In genomic region chr12:88638956-88639355, GRCh38 we compare ENCODE assay signal across 9 cellular contexts. TPM values are rescaled to one million over a fixed set of nuclear protein-coding genes. Genes with fewer than 3 reads are reported as not detected.
A peak's percentile ranks its signal among the peaks of the same experiment; 100 is the strongest.
DNase-seq lines count a peak whose midpoint lies in the region; ATAC-seq, FAIRE-seq and TF ChIP-seq lines count a peak whose summit lies in the region.
"Had no signal": no experiment of that assay in that cellular context is flagged by ENCODE, and none has a peak within 500 bp of the region (broad histone marks: within the 10 kb centered on the region; RNA-seq: fewer than 3 reads in every experiment).

No MANE protein-coding gene starts in this region.

- TF ChIP-seq POLR2A in endothelial cell of umbilical vein (IDR thresholded peaks at IDR 0.05; ENCODE audit: low read depth, low read length) (no peak), vagina (IDR thresholded peaks at IDR 0.05) (no peak)

- intact Hi-C loops in Right ventricle myocardium inferior (cut with DNase I), result no loop called here
- intact Hi-C loops in endothelial cell of umbilical vein (cut with micrococcal nuclease), result loop anchor here (1.0 to 10.0 kb wide), 3 partner anchors 60 to 886 kb away; partner anchors contain the start of genes GALNT4 and POC1B
- intact Hi-C loops in vagina (cut with DNase I), result no loop called here

- DNase-seq in Right ventricle myocardium inferior (ENCODE audit: missing footprints), result no peak
- no peak for DNase-seq in right atrium auricular region (ENCODE audit: low spot score)
- DNase-seq in endothelial cell of umbilical vein (ENCODE audit: low read depth, low spot score), result peak; percentile 60
- no peak for DNase-seq in vagina (ENCODE audit: extremely low spot score in 2 of 2)
- no peak for DNase-seq in NCI-H1105 (lab: John Stamatoyannopoulos, UW)
- DNase-seq in NCI-H82 treated with DMSO at 0.1 percent for 48 hours (lab: John Stamatoyannopoulos, UW; ENCODE audit: unreplicated experiment), result no peak

- dilution Hi-C loops in endothelial cell of umbilical vein (cut with MboI; ENCODE audit: extremely low pct_ligation_motif_present, low sequenced_read_pairs), result no loop called here

- H3K79me2 ChIP-seq in endothelial cell of umbilical vein (ENCODE audit: control insufficient read depth, insufficient read depth, low read length), result no peaks in the 10 kb centered on the region

- no peaks in the 10 kb centered on the region for H3K27me3 ChIP-seq in right atrium auricular region
- no peaks in the 10 kb centered on the region for H3K27me3 ChIP-seq in endothelial cell of umbilical vein (ENCODE audit: control insufficient read depth in 2 of 2, insufficient read depth in 2 of 2, low read length in 2 of 2)
- no peaks in the 10 kb centered on the region for H3K27me3 ChIP-seq in muscle layer of colon (ENCODE audit: control insufficient read depth in 1 of 2, insufficient read depth in 2 of 2, low read length in 2 of 2)
- no peaks in the 10 kb centered on the region for H3K27me3 ChIP-seq in vagina

- CTCF ChIA-PET in endothelial cell of umbilical vein (lab: Charles Lee), result interaction anchor here (1.1 to 3.0 kb wide), 8 partner anchors 11 to 355 kb away, joined by 3 to 32 read pairs (median 3); no protein-coding TSS in a partner anchor

- peak overlapping the region; percentile 72 for H2AFZ ChIP-seq in endothelial cell of umbilical vein (ENCODE audit: low read depth, low read length)

- no peaks in the 10 kb centered on the region for H3K36me3 ChIP-seq in right atrium auricular region
- no peaks in the 10 kb centered on the region for H3K36me3 ChIP-seq in endothelial cell of umbilical vein (ENCODE audit: control insufficient read depth in 2 of 2, extremely low read depth in 1 of 2, insufficient read depth in 2 of 2, low read length in 2 of 2)
- no peaks in the 10 kb centered on the region for H3K36me3 ChIP-seq in muscle layer of colon (ENCODE audit: insufficient read depth, low read length)
- H3K36me3 ChIP-seq in vagina, result no peaks in the 10 kb centered on the region

- H3K9me1 ChIP-seq in endothelial cell of umbilical vein (replicated peaks; ENCODE audit: control insufficient read depth, extremely low read depth, insufficient read depth, low read length), result no peaks in the 10 kb centered on the region

- TF ChIP-seq CTCF in right atrium auricular region (IDR thresholded peaks at IDR 0.05) (no peak), endothelial cell of umbilical vein (IDR thresholded peaks at IDR 0.05; ENCODE audit: extremely low read depth in 1 of 2, insufficient read depth in 1 of 2, low read depth in 1 of 2, low read length in 2 of 2) (no peak), vagina (IDR thresholded peaks at IDR 0.05) (no peak)

- BruUV-seq in endothelial cell of umbilical vein (replicated peaks; lab: Mats Ljungman, UMichigan), result no TSS peak

- ATAC-seq in Right ventricle myocardium inferior (peak; percentile 68), GM19328 (IDR thresholded peaks at IDR 0.05; ENCODE audit: unreplicated experiment) (no peak)

- POLR2A ChIA-PET in endothelial cell of umbilical vein (lab: Charles Lee), result interaction anchor here (0.6 to 1.0 kb wide), 2 partner anchors 59 to 167 kb away, joined by 4 to 5 read pairs; partner anchors contain the start of gene KITLG

- H3K27ac ChIP-seq in right atrium auricular region (peak overlapping the region in 1 of 2 donors; percentile 47), endothelial cell of umbilical vein (ENCODE audit: insufficient read depth, low read depth, low read length) (peak overlapping the region; percentile 59), muscle layer of colon (ENCODE audit: low read depth, low read length) (peak overlapping the region; percentile 7), vagina (peak overlapping the region; percentile 6)

- H3K4me1 ChIP-seq in right atrium auricular region (peaks cover 0 to 11% of the 10 kb centered on the region in 2 donors), endothelial cell of umbilical vein (ENCODE audit: control insufficient read depth, extremely low read depth, insufficient read depth, low read length) (peaks cover 16% of the 10 kb centered on the region), muscle layer of colon (ENCODE audit: insufficient read depth, low read length) (peaks cover 14% of the 10 kb centered on the region), vagina (peaks cover 6% of the 10 kb centered on the region)

- H3K4me2 ChIP-seq in endothelial cell of umbilical vein (ENCODE audit: insufficient read depth, low read length), result peak overlapping the region; percentile 91

- H4K20me1 ChIP-seq in endothelial cell of umbilical vein (replicated peaks; ENCODE audit: control insufficient read depth, extremely low read depth, insufficient read depth, low read length), result no peaks in the 10 kb centered on the region

- peak; percentile 44 for FAIRE-seq in endothelial cell of umbilical vein (lab: Jason Lieb, UNC)
- FAIRE-seq: TTC549 had no signal

- no peaks in the 10 kb centered on the region for H3K9me3 ChIP-seq in right atrium auricular region
- no peaks in the 10 kb centered on the region for H3K9me3 ChIP-seq in endothelial cell of umbilical vein (replicated peaks; ENCODE audit: control insufficient read depth, insufficient read depth, low read length)
- no peaks in the 10 kb centered on the region for H3K9me3 ChIP-seq in muscle layer of colon (ENCODE audit: low read length)
- no peaks in the 10 kb centered on the region for H3K9me3 ChIP-seq in vagina

- no peak overlapping the region for H3K9ac ChIP-seq in endothelial cell of umbilical vein (replicated peaks; ENCODE audit: extremely low read depth, insufficient read depth, low read length)
- no peak overlapping the region for H3K9ac ChIP-seq in muscle layer of colon (ENCODE audit: low read length)

- no peak overlapping the region for H3K4me3 ChIP-seq in right atrium auricular region
- H3K4me3 ChIP-seq in endothelial cell of umbilical vein (replicated peaks in 1 of 3; ENCODE audit: insufficient read depth in 1 of 3, low read depth in 1 of 3, low read length in 3 of 3), result no peak overlapping the region
- H3K4me3 ChIP-seq in muscle layer of colon (ENCODE audit: low read depth in 1 of 2, low read length in 2 of 2), result peak overlapping the region in 1 of 2 donors; percentile 16
- peak overlapping the region in 1 of 2 donors; percentile 6 for H3K4me3 ChIP-seq in vagina

TF ChIP-seq in endothelial cell of umbilical vein, 7 proteins besides CTCF, POLR2A, EP300 and RAD21:
- TF ChIP-seq, protein P1, sequence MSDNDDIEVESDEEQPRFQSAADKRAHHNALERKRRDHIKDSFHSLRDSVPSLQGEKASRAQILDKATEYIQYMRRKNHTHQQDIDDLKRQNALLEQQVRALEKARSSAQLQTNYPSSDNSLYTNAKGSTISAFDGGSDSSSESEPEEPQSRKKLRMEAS (IDR thresholded peaks at IDR 0.05; ENCODE audit: insufficient read depth, insufficient read length), result no peak
- TF ChIP-seq GATA2 (IDR thresholded peaks at IDR 0.05; ENCODE audit: insufficient read depth, insufficient read length, low read depth, low read length) (no peak), JUN (IDR thresholded peaks at IDR 0.05; ENCODE audit: borderline replicate concordance, insufficient read depth, insufficient read length, low read depth) (no peak), FOS (IDR thresholded peaks at IDR 0.05; ENCODE audit: borderline replicate concordance, insufficient read depth, low read length) (peak; percentile 41)

RNA-seq across cellular contexts. Expression of gene KITLG, which starts 58.7 kb away (rescaled TPM):
- 11.1 TPM for total RNA-seq in Right ventricle myocardium inferior
- total RNA-seq in right atrium auricular region, result 1 to 10 TPM; 3.5 to 9.6 TPM
- 32.5 and 46.4 TPM in 2 replicates for total RNA-seq in endothelial cell of umbilical vein
- polyA plus RNA-seq in endothelial cell of umbilical vein, result 2.7 and 3.8 TPM in 2 replicates
- polyA plus RNA-seq in endothelial cell of umbilical vein (2011; cell fraction: cytosol; rRNA removed), result 3.9 and 4.2 TPM in 2 replicates
- polyA plus RNA-seq in endothelial cell of umbilical vein (2011; cell fraction: nucleus; rRNA removed), result 8.3 and 11.5 TPM in 2 replicates
- polyA plus RNA-seq in endothelial cell of umbilical vein (2012), result 5.8 and 19.3 TPM in 2 replicates
- 18.6 and 18.8 TPM in 2 replicates for polyA minus RNA-seq in endothelial cell of umbilical vein
- 12.0 TPM for polyA minus RNA-seq in endothelial cell of umbilical vein (2011; cell fraction: cytosol; rRNA and poly(A)+ RNA removed)
- polyA minus RNA-seq in endothelial cell of umbilical vein (2011; cell fraction: nucleus; rRNA and poly(A)+ RNA removed), result 23.2 and 27.4 TPM in 2 replicates
- 20.4 TPM for total RNA-seq in vagina
